13 cellular contexts compared by ENCODE assay signal in the genomic region with DNA sequence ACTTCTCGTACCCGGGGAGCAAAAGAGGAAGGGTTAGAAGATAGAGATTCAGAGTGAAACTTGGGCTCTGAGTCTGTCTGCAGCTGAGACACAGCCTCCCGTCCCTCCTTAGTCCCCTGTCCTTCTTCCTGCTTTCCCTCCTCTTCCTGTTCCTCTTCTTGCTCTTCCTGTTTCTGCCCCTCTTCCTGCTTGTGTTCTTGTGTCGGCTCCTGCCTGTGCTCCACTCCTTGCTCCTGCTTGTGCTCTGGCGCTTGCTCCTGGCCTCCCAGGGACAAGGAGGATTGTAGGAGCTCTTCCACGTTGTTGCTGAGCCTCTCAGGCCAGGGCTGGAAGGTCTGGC. TPM values are rescaled to one million over a fixed set of nuclear protein-coding genes. Genes with fewer than 3 reads are reported as not detected.
A peak's percentile ranks its signal among the peaks of the same experiment; 100 is the strongest.
DNase-seq lines count a peak whose midpoint lies in the region; ATAC-seq and TF ChIP-seq lines count a peak whose summit lies in the region.
"Had no signal": no experiment of that assay in that cellular context is flagged by ENCODE, and none has a peak within 500 bp of the region (broad histone marks: within the 10 kb centered on the region; RNA-seq: fewer than 3 reads in every experiment).

No MANE protein-coding gene starts in this region.

- POLR2A ChIA-PET in HEK293 (lab: Yijun Ruan, JAX) (no interaction called here), activated B cell treated with CpG ODN at 0.5 μM for 24 hours (lab: Charles Lee) (interaction anchor here (0.6 to 3.6 kb wide), 13 partner anchors 12 to 80 kb away, joined by 3 to 105 read pairs (median 4); partner anchors contain the start of genes CHD4, COPS7A and LPAR5)
- POLR2A ChIA-PET in activated CD4-positive, alpha-beta memory T cell treated with anti-CD3 and anti-CD28 coated beads, Interleukin-2, amount 10 ng/mL, durations not matched to agents 7 days and 5 days (lab: Charles Lee): interaction anchor here (1.3 to 2.2 kb wide), 2 partner anchors 9 to 13 kb away, joined by 4 to 8 read pairs; partner anchors contain the start of gene LPAR5

- no peaks in the 10 kb centered on the region for H3K9me3 ChIP-seq in HEK293 (ENCODE audit: control insufficient read depth, insufficient read depth, low read depth, low read length)

- H3K27me3 Mint-ChIP-seq in activated B cell treated with CpG ODN at 0.5 μM for 24 hours (no peaks in the 10 kb centered on the region), memory B cell (no peaks in the 10 kb centered on the region)
- H3K27me3 Mint-ChIP-seq in activated CD4-positive, alpha-beta memory T cell treated with anti-CD3 and anti-CD28 coated beads, Interleukin-2, amount 10 ng/mL, durations not matched to agents 7 days and 5 days: peaks cover 18% of the 10 kb centered on the region
- H3K27me3 Mint-ChIP-seq: activated naive CD8-positive, alpha-beta T cell had no signal

- H3K27ac ChIP-seq in HEK293 (ENCODE audit: extremely low read depth, low read depth, low read length): no peak overlapping the region

- CTCF ChIA-PET in HEK293 (lab: Yijun Ruan, JAX) (interaction anchor here (0.7 to 1.0 kb wide), 3 partner anchors 12 to 41 kb away, joined by 3 to 4 read pairs (median 4); no protein-coding TSS in a partner anchor), activated B cell treated with CpG ODN at 0.5 μM for 24 hours (lab: Charles Lee) (interaction anchor here (1.0 to 4.4 kb wide), 3 partner anchors 9 to 30 kb away, joined by 4 to 26 read pairs (median 6); partner anchors contain the start of gene LPAR5)
- CTCF ChIA-PET in activated CD4-positive, alpha-beta memory T cell treated with anti-CD3 and anti-CD28 coated beads, Interleukin-2, amount 10 ng/mL, durations not matched to agents 7 days and 5 days (lab: Charles Lee): interaction anchor here (0.9 to 1.1 kb wide), 2 partner anchors 12 to 40 kb away, joined by 3 to 4 read pairs; no protein-coding TSS in a partner anchor

- H3K9me3 Mint-ChIP-seq in activated B cell treated with CpG ODN at 0.5 μM for 24 hours (peaks cover 5% of the 10 kb centered on the region), memory B cell (no peaks in the 10 kb centered on the region)
- H3K9me3 Mint-ChIP-seq in activated CD4-positive, alpha-beta memory T cell treated with anti-CD3 and anti-CD28 coated beads, Interleukin-2, amount 10 ng/mL, durations not matched to agents 7 days and 5 days: peaks cover 29% of the 10 kb centered on the region

- TF ChIP-seq CTCF in HEK293 (tag by site-specific recombination; IDR thresholded peaks at IDR 0.05): no peak
- no peak for TF ChIP-seq CTCF in activated B cell treated with CpG ODN at 0.5 μM for 24 hours (IDR thresholded peaks at IDR 0.05)

- ATAC-seq in activated B cell treated with CpG ODN at 0.5 μM for 24 hours (ENCODE audit: low read depth) (peak; percentile 65), memory B cell (ENCODE audit: low read depth) (peak; percentile 51), HG02571 (IDR thresholded peaks at IDR 0.05; ENCODE audit: unreplicated experiment) (no peak), GM21825 (IDR thresholded peaks at IDR 0.05; ENCODE audit: unreplicated experiment) (no peak)

- H3K27ac Mint-ChIP-seq in activated B cell treated with CpG ODN at 0.5 μM for 24 hours (peak overlapping the region; percentile 89), memory B cell (peak overlapping the region; percentile 50)
- no peak overlapping the region for H3K27ac Mint-ChIP-seq in activated CD4-positive, alpha-beta memory T cell treated with anti-CD3 and anti-CD28 coated beads, Interleukin-2, amount 10 ng/mL, durations not matched to agents 7 days and 5 days
- H3K27ac Mint-ChIP-seq: activated naive CD8-positive, alpha-beta T cell had no signal

- H3K36me3 Mint-ChIP-seq in activated B cell treated with CpG ODN at 0.5 μM for 24 hours (ENCODE audit: low read depth) (peaks cover 8% of the 10 kb centered on the region), memory B cell (peaks cover 8% of the 10 kb centered on the region)
- H3K36me3 Mint-ChIP-seq in activated CD4-positive, alpha-beta memory T cell treated with anti-CD3 and anti-CD28 coated beads, Interleukin-2, amount 10 ng/mL, durations not matched to agents 7 days and 5 days (ENCODE audit: low read depth): peaks cover 30% of the 10 kb centered on the region

- H3K4me3 ChIP-seq in HEK293 (ENCODE audit: low read depth, low read length): no peak overlapping the region

- H3K4me1 Mint-ChIP-seq in activated B cell treated with CpG ODN at 0.5 μM for 24 hours: peaks cover 48% of the 10 kb centered on the region
- H3K4me1 Mint-ChIP-seq in memory B cell: peaks cover 33% of the 10 kb centered on the region
- peaks cover 12% of the 10 kb centered on the region for H3K4me1 Mint-ChIP-seq in activated CD4-positive, alpha-beta memory T cell treated with anti-CD3 and anti-CD28 coated beads, Interleukin-2, amount 10 ng/mL, durations not matched to agents 7 days and 5 days

- H3K4me3 Mint-ChIP-seq in activated B cell treated with CpG ODN at 0.5 μM for 24 hours (peak overlapping the region; percentile 70), memory B cell (peak overlapping the region; percentile 71)
- no peak overlapping the region for H3K4me3 Mint-ChIP-seq in activated CD4-positive, alpha-beta memory T cell treated with anti-CD3 and anti-CD28 coated beads, Interleukin-2, amount 10 ng/mL, durations not matched to agents 7 days and 5 days
- H3K4me3 Mint-ChIP-seq: activated naive CD8-positive, alpha-beta T cell had no signal

- peaks cover 0 to 15% of the 10 kb centered on the region in 2 experiments; a peak in 2 of 3 replicates for H3K36me3 ChIP-seq in HEK293 (ENCODE audit: control insufficient read depth in 2 of 2, insufficient read depth in 1 of 2, low read length in 2 of 2)

- DNase-seq in AML-193 (lab: John Stamatoyannopoulos, UW): peak; percentile 61 to 65
- no peak for DNase-seq in activated B cell treated with CpG ODN at 0.5 μM for 24 hours
- no peak for DNase-seq in memory B cell (ENCODE audit: low spot score in 2 of 2)
- no peak for DNase-seq in HuH-7.5 (ENCODE audit: low spot score)
- no peak for DNase-seq in activated CD4-positive, alpha-beta memory T cell treated with anti-CD3 and anti-CD28 coated beads, Interleukin-2, amount 10 ng/mL, durations not matched to agents 7 days and 5 days
- DNase-seq: activated CD4-positive, alpha-beta T cell treated with anti-CD3 and anti-CD28 coated beads, Interleukin-2, amount 50 U/mL, for 1 hour; dermis blood vessel endothelial cell; HCEC 1CT; NCI-H345 had no signal

- intact Hi-C loops in activated B cell treated with CpG ODN at 0.5 μM for 24 hours (cut with micrococcal nuclease): loop anchor here (1.0 to 2.0 kb wide), 3 partner anchors 9 to 27 kb away; partner anchors contain the start of genes ING4 and LPAR5

- no peaks in the 10 kb centered on the region for H3K4me1 ChIP-seq in HEK293 (ENCODE audit: control insufficient read depth, insufficient read depth, low read length)

TF ChIP-seq in HEK293, 187 proteins besides CTCF, POLR2A, EP300 and RAD21 (continues in another document):
- TF ChIP-seq ZNF571 (tag by site-specific recombination; IDR thresholded peaks at IDR 0.05) (no peak), SP3 (tag by site-specific recombination; IDR thresholded peaks at IDR 0.05) (no peak), ZNF791 (tag by site-specific recombination; IDR thresholded peaks at IDR 0.05) (no peak), YY1 (tag by site-specific recombination; IDR thresholded peaks at IDR 0.05) (no peak), ZNF274 (IDR thresholded peaks at IDR 0.05; ENCODE audit: low read length) (no peak), ZNF274 (tag by site-specific recombination; IDR thresholded peaks at IDR 0.05; ENCODE audit: borderline replicate concordance) (0 out of 2 replicates have a peak, but pooled peaks have one; percentile 9)
- TF ChIP-seq, protein P1, sequence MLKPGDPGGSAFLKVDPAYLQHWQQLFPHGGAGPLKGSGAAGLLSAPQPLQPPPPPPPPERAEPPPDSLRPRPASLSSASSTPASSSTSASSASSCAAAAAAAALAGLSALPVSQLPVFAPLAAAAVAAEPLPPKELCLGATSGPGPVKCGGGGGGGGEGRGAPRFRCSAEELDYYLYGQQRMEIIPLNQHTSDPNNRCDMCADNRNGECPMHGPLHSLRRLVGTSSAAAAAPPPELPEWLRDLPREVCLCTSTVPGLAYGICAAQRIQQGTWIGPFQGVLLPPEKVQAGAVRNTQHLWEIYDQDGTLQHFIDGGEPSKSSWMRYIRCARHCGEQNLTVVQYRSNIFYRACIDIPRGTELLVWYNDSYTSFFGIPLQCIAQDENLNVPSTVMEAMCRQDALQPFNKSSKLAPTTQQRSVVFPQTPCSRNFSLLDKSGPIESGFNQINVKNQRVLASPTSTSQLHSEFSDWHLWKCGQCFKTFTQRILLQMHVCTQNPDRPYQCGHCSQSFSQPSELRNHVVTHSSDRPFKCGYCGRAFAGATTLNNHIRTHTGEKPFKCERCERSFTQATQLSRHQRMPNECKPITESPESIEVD (tag by site-specific recombination; IDR thresholded peaks at IDR 0.05): no peak

RNA-seq across cellular contexts. Expression of gene ACRBP, which starts 3.0 kb away (rescaled TPM):
- total RNA-seq in activated B cell treated with CpG ODN at 0.5 μM for 24 hours: 5.4 and 7.7 TPM in 2 replicates
- total RNA-seq in activated CD4-positive, alpha-beta memory T cell treated with anti-CD3 and anti-CD28 coated beads, Interleukin-2, amount 10 ng/mL, durations not matched to agents 7 days and 5 days: 1 to 10 TPM; 1.8 TPM

RNA-seq across cellular contexts. Expression of gene LPAR5, which starts 8.5 kb away (rescaled TPM):
- 27.7 and 30.4 TPM in 2 replicates for total RNA-seq in activated B cell treated with CpG ODN at 0.5 μM for 24 hours
- total RNA-seq in activated CD4-positive, alpha-beta memory T cell treated with anti-CD3 and anti-CD28 coated beads, Interleukin-2, amount 10 ng/mL, durations not matched to agents 7 days and 5 days: 1 to 10 TPM; 7.8 to 8.0 TPM
- total RNA-seq: dermis blood vessel endothelial cell had no signal

RNA-seq across cellular contexts. Expression of gene ING4, which starts 18.7 kb away (rescaled TPM):
- 31.6 and 39.2 TPM in 2 replicates for total RNA-seq in activated B cell treated with CpG ODN at 0.5 μM for 24 hours
- total RNA-seq in activated CD4-positive, alpha-beta memory T cell treated with anti-CD3 and anti-CD28 coated beads, Interleukin-2, amount 10 ng/mL, durations not matched to agents 7 days and 5 days: 10 to 100 TPM; 32.2 to 33.8 TPM

RNA-seq across cellular contexts. Expression of gene CHD4, which starts 37.0 kb away (rescaled TPM):
- 342 and 345 TPM in 2 replicates for total RNA-seq in activated B cell treated with CpG ODN at 0.5 μM for 24 hours
- 100 to 1,000 TPM; 223 to 234 TPM for total RNA-seq in activated CD4-positive, alpha-beta memory T cell treated with anti-CD3 and anti-CD28 coated beads, Interleukin-2, amount 10 ng/mL, durations not matched to agents 7 days and 5 days

RNA-seq across cellular contexts. Expression of gene ZNF384, which starts 44.9 kb away (rescaled TPM):
- total RNA-seq in activated B cell treated with CpG ODN at 0.5 μM for 24 hours: 81.7 and 98.6 TPM in 2 replicates
- 10 to 100 TPM; 69.5 to 78.1 TPM for total RNA-seq in activated CD4-positive, alpha-beta memory T cell treated with anti-CD3 and anti-CD28 coated beads, Interleukin-2, amount 10 ng/mL, durations not matched to agents 7 days and 5 days

Comparison
In these comparisons a context has a peak if more than half of its experiments do, and no peak if none do; other contexts are left out.
1. DNase-seq: peak in AML-193 (2 of 2); none in activated B cell treated with CpG ODN at 0.5 μM for 24 hours (single experiment), memory B cell (0 of 2), HuH-7.5 (single experiment) and activated CD4-positive, alpha-beta memory T cell treated with anti-CD3 and anti-CD28 coated beads, Interleukin-2, amount 10 ng/mL, durations not matched to agents 7 days and 5 days (single experiment).
2. ATAC-seq: peak in activated B cell treated with CpG ODN at 0.5 μM for 24 hours (single experiment) and memory B cell (single experiment); none in HG02571 (single experiment) and GM21825 (single experiment).